Comparison of ENCODE assay signal across 8 cellular contexts in the genomic region with DNA sequence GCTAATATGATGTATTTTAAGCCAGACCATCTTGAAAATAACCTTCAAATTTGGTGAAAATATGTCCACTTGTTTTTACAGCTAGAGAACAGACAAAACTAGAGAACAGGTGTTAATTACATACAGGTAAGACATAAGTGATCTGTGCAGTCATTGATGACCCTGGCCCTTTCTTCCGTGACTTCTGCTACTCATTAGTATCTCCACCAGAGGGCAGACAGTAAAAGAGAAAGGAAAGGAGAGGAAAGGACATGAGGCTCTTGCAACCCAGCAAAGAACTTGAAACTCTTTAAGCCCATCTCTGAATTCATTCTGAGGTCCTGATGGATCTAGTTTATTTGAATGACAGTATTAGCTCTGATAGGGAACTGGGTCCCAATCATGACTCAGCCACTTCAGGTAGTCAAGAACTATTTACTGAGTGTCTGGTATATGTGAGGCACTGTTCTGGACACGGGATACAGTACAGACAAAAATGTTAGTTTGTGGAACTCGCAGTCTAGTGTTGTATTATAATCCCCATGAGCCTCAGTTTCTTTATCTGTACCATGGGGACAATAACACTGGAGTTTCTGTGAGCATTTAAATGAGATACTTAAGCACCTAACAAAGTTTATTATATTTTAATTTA.
DNase-seq lines count a peak whose midpoint lies in the region; ATAC-seq, FAIRE-seq and TF ChIP-seq lines count a peak whose summit lies in the region.

No MANE protein-coding gene starts in this region.

- H3K36me3 Mint-ChIP-seq in activated naive CD4-positive, alpha-beta T cell treated with anti-CD3 and anti-CD28 coated beads, Interleukin-2, amount 50 U/mL, for 72 hours = peaks cover 10 to 11% of the 10 kb centered on the region in 2 donors

- no peak overlapping the region for H3K27ac ChIP-seq in PC-9
- no peak overlapping the region for H3K27ac ChIP-seq in colonic mucosa
- no peak overlapping the region for H3K27ac ChIP-seq in neutrophil

- TF ChIP-seq CTCF in PC-9 (conservative IDR thresholded peaks at IDR 0.05) (peak; percentile 76), colonic mucosa (IDR thresholded peaks at IDR 0.05) (peak; percentile 27), neutrophil (IDR thresholded peaks at IDR 0.05) (peak; percentile 22)

- POLR2A ChIA-PET in PC-9 (lab: Charles Lee; ENCODE audit: unreplicated experiment) = no interaction called here

- peak; percentile 61 to 63 for ATAC-seq in activated naive CD4-positive, alpha-beta T cell treated with anti-CD3 and anti-CD28 coated beads, Interleukin-2, amount 50 U/mL, for 72 hours
- ATAC-seq in GM21619 (IDR thresholded peaks at IDR 0.05; ENCODE audit: unreplicated experiment) = peak; percentile 82

- no peak for DNase-seq in activated naive CD4-positive, alpha-beta T cell treated with anti-CD3 and anti-CD28 coated beads, Interleukin-2, amount 50 U/mL, for 72 hours (ENCODE audit: low spot score in 2 of 2)
- no peak for DNase-seq in activated naive CD4-positive, alpha-beta T cell (lab: John Stamatoyannopoulos, UW)
- DNase-seq in Jurkat, Clone E6-1 (ENCODE audit: low read depth, low spot score) = peak; percentile 66
- DNase-seq in PC-9 (no peak), colonic mucosa (no peak), urothelium cell line (ENCODE audit: low spot score) (no peak)

- H2AFZ ChIP-seq in PC-9 = no peak overlapping the region

- H3K9me3 Mint-ChIP-seq in activated naive CD4-positive, alpha-beta T cell treated with anti-CD3 and anti-CD28 coated beads, Interleukin-2, amount 50 U/mL, for 72 hours = peaks cover 4 to 8% of the 10 kb centered on the region in 2 donors

- H3K9ac ChIP-seq in colonic mucosa (ENCODE audit: low read depth in 2 of 2, low read length in 2 of 2) = no peak overlapping the region

- no peaks in the 10 kb centered on the region for H3K9me2 ChIP-seq in PC-9 (ENCODE audit: insufficient read depth)

- no peaks in the 10 kb centered on the region for H4K20me1 ChIP-seq in PC-9 (ENCODE audit: insufficient read depth)

- H3K79me2 ChIP-seq in PC-9 (ENCODE audit: low read depth) = no peaks in the 10 kb centered on the region

- no peaks in the 10 kb centered on the region for H3F3A ChIP-seq in PC-9 (ENCODE audit: insufficient read depth, low read depth)

- no TSS peak for BruUV-seq in PC-9 (replicated peaks; lab: Mats Ljungman, UMichigan)

- no peak overlapping the region for H3K27ac Mint-ChIP-seq in activated naive CD4-positive, alpha-beta T cell treated with anti-CD3 and anti-CD28 coated beads, Interleukin-2, amount 50 U/mL, for 72 hours

- H3K9me3 ChIP-seq in PC-9 (ENCODE audit: insufficient read depth, low read depth) (no peaks in the 10 kb centered on the region), colonic mucosa (no peaks in the 10 kb centered on the region), neutrophil (no peaks in the 10 kb centered on the region)

- CTCF ChIA-PET in PC-9 (lab: Charles Lee) = no interaction called here

- intact Hi-C loops in PC-9 (cut with micrococcal nuclease; ENCODE audit: unreplicated experiment) (no loop called here), colonic mucosa (cut with DNase I) (no loop called here)

- H3K36me3 ChIP-seq in PC-9 (ENCODE audit: low read depth) = no peaks in the 10 kb centered on the region
- no peaks in the 10 kb centered on the region for H3K36me3 ChIP-seq in colonic mucosa
- no peaks in the 10 kb centered on the region for H3K36me3 ChIP-seq in neutrophil

- H3K4me3 ChIP-seq in Jurkat, Clone E6-1 (ENCODE audit: low read length) = no peak overlapping the region
- no peak overlapping the region for H3K4me3 ChIP-seq in PC-9
- no peak overlapping the region for H3K4me3 ChIP-seq in colonic mucosa
- H3K4me3 ChIP-seq in neutrophil (ENCODE audit: low read depth in 1 of 2, low read length in 1 of 2) = no peak overlapping the region

- no peak for FAIRE-seq in urothelium cell line (lab: Jason Lieb, UNC)

- H3K4me2 ChIP-seq in PC-9 = no peak overlapping the region

- H3K27me3 ChIP-seq in PC-9 (ENCODE audit: insufficient read depth, low read depth) (no peaks in the 10 kb centered on the region), colonic mucosa (no peaks in the 10 kb centered on the region), neutrophil (no peaks in the 10 kb centered on the region)

- H3K4me1 ChIP-seq in PC-9 (replicated peaks; ENCODE audit: insufficient read depth) (no peaks in the 10 kb centered on the region), colonic mucosa (no peaks in the 10 kb centered on the region), neutrophil (ENCODE audit: control insufficient read depth in 1 of 2, insufficient read depth in 1 of 2, low read depth in 1 of 2, low read length in 1 of 2) (peaks cover 20 to 27% of the 10 kb centered on the region in 2 experiments)

Comparison
In these comparisons a context has a peak if more than half of its experiments do, and no peak if none do; other contexts are left out.
1. CTCF ChIP-seq: peak in every context shown above with its lines; median percentile 76 in PC-9; 27 in colonic mucosa; 22 in neutrophil.